In the genomic region with DNA sequence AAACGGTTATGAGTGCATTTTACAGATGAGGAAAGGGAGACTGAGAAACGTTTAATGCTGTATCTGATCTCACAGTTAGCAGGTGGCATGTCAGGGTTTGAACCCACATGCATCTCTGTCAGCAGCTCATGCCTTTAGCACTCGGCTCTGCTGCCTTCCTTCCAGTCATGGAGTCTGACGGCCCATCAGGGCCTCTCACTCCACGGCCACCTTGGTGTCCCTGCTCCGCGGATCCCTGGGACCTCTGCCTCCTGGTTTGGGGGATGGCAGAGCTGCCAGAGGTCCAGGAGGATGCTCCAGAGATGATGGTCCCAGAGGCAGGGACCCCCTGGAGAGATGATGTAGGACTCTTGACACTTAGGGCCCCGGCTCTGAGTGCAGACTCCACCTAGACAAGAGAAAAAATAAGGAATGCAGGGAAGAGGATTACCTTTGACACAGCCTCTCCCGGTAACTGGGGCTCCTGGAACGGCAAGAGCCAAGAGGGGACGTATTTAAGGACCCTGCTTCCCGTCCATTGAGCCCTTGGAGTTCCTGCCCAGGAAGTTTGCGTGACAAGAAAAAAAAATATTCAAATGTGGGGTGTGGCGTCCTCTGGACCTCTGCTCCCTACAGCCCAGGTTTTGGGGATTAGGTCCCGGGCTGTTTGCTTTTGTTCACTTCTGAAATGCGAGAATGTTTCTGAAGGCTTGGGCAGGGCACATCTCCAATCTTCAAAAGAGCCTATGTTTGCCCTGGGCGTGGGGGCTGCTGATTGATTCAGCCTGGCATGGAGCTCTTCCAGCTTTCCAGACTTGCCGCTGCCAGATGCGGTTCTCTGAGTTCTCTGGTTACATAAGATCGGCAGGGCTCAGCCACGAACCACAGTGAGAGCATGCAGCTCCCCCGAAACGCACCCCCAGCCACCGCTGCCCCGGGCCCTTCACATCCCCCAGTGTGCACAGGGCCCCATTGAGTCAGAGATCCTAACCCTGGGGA, we compare ENCODE assay signal across 1 cellular context.
A peak's percentile ranks its signal among the peaks of the same experiment; 100 is the strongest.
TF ChIP-seq lines count a peak whose summit lies in the region.

A gene (minus strand): TSS at position 470 of the 978 bp plus-strand sequence. CDS start 3,169 bp downstream, outside the sequence.

TF ChIP-seq in HepG2, 621 proteins besides CTCF, POLR2A, EP300 and RAD21 (continued from another document and continues in another):
- TF ChIP-seq, protein P1, sequence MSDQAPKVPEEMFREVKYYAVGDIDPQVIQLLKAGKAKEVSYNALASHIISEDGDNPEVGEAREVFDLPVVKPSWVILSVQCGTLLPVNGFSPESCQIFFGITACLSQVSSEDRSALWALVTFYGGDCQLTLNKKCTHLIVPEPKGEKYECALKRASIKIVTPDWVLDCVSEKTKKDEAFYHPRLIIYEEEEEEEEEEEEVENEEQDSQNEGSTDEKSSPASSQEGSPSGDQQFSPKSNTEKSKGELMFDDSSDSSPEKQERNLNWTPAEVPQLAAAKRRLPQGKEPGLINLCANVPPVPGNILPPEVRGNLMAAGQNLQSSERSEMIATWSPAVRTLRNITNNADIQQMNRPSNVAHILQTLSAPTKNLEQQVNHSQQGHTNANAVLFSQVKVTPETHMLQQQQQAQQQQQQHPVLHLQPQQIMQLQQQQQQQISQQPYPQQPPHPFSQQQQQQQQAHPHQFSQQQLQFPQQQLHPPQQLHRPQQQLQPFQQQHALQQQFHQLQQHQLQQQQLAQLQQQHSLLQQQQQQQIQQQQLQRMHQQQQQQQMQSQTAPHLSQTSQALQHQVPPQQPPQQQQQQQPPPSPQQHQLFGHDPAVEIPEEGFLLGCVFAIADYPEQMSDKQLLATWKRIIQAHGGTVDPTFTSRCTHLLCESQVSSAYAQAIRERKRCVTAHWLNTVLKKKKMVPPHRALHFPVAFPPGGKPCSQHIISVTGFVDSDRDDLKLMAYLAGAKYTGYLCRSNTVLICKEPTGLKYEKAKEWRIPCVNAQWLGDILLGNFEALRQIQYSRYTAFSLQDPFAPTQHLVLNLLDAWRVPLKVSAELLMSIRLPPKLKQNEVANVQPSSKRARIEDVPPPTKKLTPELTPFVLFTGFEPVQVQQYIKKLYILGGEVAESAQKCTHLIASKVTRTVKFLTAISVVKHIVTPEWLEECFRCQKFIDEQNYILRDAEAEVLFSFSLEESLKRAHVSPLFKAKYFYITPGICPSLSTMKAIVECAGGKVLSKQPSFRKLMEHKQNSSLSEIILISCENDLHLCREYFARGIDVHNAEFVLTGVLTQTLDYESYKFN (CRISPR knock-in tag; conservative IDR thresholded peaks at IDR 0.05) = 0 out of 2 replicates have a peak, but pooled peaks have one; percentile 29
- TF ChIP-seq FOXJ3 (CRISPR knock-in tag; IDR thresholded peaks at IDR 0.05; ENCODE audit: borderline replicate concordance) (0 out of 2 replicates have a peak, but pooled peaks have one; percentile 28), SIX1 (CRISPR knock-in tag; IDR thresholded peaks at IDR 0.05; ENCODE audit: borderline replicate concordance) (peak; percentile 83; the same call in 1 of the 2 replicates), SOX6 (IDR thresholded peaks at IDR 0.05) (no peak), SOX6 (CRISPR knock-in tag; IDR thresholded peaks at IDR 0.05) (peak; percentile 47; the same call in 1 of the 2 replicates), FOSL1 (CRISPR knock-in tag; IDR thresholded peaks at IDR 0.05; ENCODE audit: borderline replicate concordance) (no peak), SNRNP70 (IDR thresholded peaks at IDR 0.05; ENCODE audit: low read depth, low read length) (no peak), YEATS4 (CRISPR knock-in tag; IDR thresholded peaks at IDR 0.05; ENCODE audit: borderline replicate concordance) (0 out of 2 replicates have a peak, but pooled peaks have one; percentile 41), PITX1 (CRISPR knock-in tag; IDR thresholded peaks at IDR 0.05) (peak; percentile 72; the same call in 1 of the 2 replicates), ZNF501 (CRISPR knock-in tag; IDR thresholded peaks at IDR 0.05) (no peak), SP5 (CRISPR knock-in tag; IDR thresholded peaks at IDR 0.05; ENCODE audit: borderline replicate concordance, low read depth) (peak; percentile 90), EEA1 (CRISPR knock-in tag; IDR thresholded peaks at IDR 0.05; ENCODE audit: borderline replicate concordance) (no peak), FOSL2 (CRISPR knock-in tag; IDR thresholded peaks at IDR 0.05) (peak; percentile 21; the same call in 1 of the 2 replicates), KAT8 (CRISPR knock-in tag; IDR thresholded peaks at IDR 0.05) (0 out of 2 replicates have a peak, but pooled peaks have one; percentile 22), HNRNPL (IDR thresholded peaks at IDR 0.05; ENCODE audit: low read depth, low read length) (peak; percentile 90), CEBPG (CRISPR knock-in tag; IDR thresholded peaks at IDR 0.05) (peak; percentile 7; the same call in 1 of the 2 replicates), GFI1 (CRISPR knock-in tag; IDR thresholded peaks at IDR 0.05; ENCODE audit: borderline replicate concordance) (0 out of 2 replicates have a peak, but pooled peaks have one; percentile 29), ZNF567 (CRISPR knock-in tag; IDR thresholded peaks at IDR 0.05; ENCODE audit: borderline replicate concordance) (no peak), TBX2 (CRISPR knock-in tag; IDR thresholded peaks at IDR 0.05; ENCODE audit: borderline replicate concordance) (peak; percentile 63; the same call in 1 of the 2 replicates), SOX13 (IDR thresholded peaks at IDR 0.05) (no peak), SOX13 (CRISPR knock-in tag; conservative IDR thresholded peaks at IDR 0.05 in 1 of 2, IDR thresholded peaks at IDR 0.05 in 1 of 2) (peak in 1 of 2 experiments; percentile 62; a peak in 2 of 4 replicates), CC2D1A (CRISPR knock-in tag; IDR thresholded peaks at IDR 0.05) (no peak)
- TF ChIP-seq, protein P2, sequence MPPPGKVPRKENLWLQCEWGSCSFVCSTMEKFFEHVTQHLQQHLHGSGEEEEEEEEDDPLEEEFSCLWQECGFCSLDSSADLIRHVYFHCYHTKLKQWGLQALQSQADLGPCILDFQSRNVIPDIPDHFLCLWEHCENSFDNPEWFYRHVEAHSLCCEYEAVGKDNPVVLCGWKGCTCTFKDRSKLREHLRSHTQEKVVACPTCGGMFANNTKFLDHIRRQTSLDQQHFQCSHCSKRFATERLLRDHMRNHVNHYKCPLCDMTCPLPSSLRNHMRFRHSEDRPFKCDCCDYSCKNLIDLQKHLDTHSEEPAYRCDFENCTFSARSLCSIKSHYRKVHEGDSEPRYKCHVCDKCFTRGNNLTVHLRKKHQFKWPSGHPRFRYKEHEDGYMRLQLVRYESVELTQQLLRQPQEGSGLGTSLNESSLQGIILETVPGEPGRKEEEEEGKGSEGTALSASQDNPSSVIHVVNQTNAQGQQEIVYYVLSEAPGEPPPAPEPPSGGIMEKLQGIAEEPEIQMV (CRISPR knock-in tag; IDR thresholded peaks at IDR 0.05; ENCODE audit: low read depth) = peak; percentile 98
- TF ChIP-seq, protein P3, sequence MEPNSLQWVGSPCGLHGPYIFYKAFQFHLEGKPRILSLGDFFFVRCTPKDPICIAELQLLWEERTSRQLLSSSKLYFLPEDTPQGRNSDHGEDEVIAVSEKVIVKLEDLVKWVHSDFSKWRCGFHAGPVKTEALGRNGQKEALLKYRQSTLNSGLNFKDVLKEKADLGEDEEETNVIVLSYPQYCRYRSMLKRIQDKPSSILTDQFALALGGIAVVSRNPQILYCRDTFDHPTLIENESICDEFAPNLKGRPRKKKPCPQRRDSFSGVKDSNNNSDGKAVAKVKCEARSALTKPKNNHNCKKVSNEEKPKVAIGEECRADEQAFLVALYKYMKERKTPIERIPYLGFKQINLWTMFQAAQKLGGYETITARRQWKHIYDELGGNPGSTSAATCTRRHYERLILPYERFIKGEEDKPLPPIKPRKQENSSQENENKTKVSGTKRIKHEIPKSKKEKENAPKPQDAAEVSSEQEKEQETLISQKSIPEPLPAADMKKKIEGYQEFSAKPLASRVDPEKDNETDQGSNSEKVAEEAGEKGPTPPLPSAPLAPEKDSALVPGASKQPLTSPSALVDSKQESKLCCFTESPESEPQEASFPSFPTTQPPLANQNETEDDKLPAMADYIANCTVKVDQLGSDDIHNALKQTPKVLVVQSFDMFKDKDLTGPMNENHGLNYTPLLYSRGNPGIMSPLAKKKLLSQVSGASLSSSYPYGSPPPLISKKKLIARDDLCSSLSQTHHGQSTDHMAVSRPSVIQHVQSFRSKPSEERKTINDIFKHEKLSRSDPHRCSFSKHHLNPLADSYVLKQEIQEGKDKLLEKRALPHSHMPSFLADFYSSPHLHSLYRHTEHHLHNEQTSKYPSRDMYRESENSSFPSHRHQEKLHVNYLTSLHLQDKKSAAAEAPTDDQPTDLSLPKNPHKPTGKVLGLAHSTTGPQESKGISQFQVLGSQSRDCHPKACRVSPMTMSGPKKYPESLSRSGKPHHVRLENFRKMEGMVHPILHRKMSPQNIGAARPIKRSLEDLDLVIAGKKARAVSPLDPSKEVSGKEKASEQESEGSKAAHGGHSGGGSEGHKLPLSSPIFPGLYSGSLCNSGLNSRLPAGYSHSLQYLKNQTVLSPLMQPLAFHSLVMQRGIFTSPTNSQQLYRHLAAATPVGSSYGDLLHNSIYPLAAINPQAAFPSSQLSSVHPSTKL (CRISPR knock-in tag; IDR thresholded peaks at IDR 0.05) = peak; percentile 52; the same call in 1 of the 2 replicates
- TF ChIP-seq, protein P4, sequence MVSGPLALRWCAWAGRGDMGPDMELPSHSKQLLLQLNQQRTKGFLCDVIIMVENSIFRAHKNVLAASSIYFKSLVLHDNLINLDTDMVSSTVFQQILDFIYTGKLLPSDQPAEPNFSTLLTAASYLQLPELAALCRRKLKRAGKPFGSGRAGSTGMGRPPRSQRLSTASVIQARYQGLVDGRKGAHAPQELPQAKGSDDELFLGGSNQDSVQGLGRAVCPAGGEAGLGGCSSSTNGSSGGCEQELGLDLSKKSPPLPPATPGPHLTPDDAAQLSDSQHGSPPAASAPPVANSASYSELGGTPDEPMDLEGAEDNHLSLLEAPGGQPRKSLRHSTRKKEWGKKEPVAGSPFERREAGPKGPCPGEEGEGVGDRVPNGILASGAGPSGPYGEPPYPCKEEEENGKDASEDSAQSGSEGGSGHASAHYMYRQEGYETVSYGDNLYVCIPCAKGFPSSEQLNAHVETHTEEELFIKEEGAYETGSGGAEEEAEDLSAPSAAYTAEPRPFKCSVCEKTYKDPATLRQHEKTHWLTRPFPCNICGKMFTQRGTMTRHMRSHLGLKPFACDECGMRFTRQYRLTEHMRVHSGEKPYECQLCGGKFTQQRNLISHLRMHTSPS (CRISPR knock-in tag; IDR thresholded peaks at IDR 0.05; ENCODE audit: low read depth) = peak; percentile 91
- TF ChIP-seq, protein P5, sequence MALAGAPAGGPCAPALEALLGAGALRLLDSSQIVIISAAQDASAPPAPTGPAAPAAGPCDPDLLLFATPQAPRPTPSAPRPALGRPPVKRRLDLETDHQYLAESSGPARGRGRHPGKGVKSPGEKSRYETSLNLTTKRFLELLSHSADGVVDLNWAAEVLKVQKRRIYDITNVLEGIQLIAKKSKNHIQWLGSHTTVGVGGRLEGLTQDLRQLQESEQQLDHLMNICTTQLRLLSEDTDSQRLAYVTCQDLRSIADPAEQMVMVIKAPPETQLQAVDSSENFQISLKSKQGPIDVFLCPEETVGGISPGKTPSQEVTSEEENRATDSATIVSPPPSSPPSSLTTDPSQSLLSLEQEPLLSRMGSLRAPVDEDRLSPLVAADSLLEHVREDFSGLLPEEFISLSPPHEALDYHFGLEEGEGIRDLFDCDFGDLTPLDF (CRISPR knock-in tag; IDR thresholded peaks at IDR 0.05) = no peak
- TF ChIP-seq, protein P6, sequence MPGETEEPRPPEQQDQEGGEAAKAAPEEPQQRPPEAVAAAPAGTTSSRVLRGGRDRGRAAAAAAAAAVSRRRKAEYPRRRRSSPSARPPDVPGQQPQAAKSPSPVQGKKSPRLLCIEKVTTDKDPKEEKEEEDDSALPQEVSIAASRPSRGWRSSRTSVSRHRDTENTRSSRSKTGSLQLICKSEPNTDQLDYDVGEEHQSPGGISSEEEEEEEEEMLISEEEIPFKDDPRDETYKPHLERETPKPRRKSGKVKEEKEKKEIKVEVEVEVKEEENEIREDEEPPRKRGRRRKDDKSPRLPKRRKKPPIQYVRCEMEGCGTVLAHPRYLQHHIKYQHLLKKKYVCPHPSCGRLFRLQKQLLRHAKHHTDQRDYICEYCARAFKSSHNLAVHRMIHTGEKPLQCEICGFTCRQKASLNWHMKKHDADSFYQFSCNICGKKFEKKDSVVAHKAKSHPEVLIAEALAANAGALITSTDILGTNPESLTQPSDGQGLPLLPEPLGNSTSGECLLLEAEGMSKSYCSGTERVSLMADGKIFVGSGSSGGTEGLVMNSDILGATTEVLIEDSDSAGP (CRISPR knock-in tag; IDR thresholded peaks at IDR 0.05; ENCODE audit: borderline replicate concordance) = peak; percentile 23; the same call in 1 of the 2 replicates
- TF ChIP-seq, protein P7, sequence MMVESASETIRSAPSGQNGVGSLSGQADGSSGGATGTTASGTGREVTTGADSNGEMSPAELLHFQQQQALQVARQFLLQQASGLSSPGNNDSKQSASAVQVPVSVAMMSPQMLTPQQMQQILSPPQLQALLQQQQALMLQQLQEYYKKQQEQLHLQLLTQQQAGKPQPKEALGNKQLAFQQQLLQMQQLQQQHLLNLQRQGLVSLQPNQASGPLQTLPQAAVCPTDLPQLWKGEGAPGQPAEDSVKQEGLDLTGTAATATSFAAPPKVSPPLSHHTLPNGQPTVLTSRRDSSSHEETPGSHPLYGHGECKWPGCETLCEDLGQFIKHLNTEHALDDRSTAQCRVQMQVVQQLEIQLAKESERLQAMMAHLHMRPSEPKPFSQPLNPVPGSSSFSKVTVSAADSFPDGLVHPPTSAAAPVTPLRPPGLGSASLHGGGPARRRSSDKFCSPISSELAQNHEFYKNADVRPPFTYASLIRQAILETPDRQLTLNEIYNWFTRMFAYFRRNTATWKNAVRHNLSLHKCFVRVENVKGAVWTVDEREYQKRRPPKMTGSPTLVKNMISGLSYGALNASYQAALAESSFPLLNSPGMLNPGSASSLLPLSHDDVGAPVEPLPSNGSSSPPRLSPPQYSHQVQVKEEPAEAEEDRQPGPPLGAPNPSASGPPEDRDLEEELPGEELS (CRISPR knock-in tag; IDR thresholded peaks at IDR 0.05) = peak; percentile 45
